In genomic region chr17:71709271-71709670, GRCh38 we compare ENCODE assay signal across 25 cellular contexts.
A peak's percentile ranks its signal among the peaks of the same experiment; 100 is the strongest.
DNase-seq lines count a peak whose midpoint lies in the region; ATAC-seq, FAIRE-seq and TF ChIP-seq lines count a peak whose summit lies in the region.
"Had no signal": no experiment of that assay in that cellular context is flagged by ENCODE, and none has a peak within 500 bp of the region (broad histone marks: within the 10 kb centered on the region; RNA-seq: fewer than 3 reads in every experiment).

No MANE protein-coding gene starts in this region.

- no peak overlapping the region for H3K9ac ChIP-seq in GM23248

- WGBS in GM23248 (ENCODE audit: low coverage in 1 of 2, low lambda C conversion rate in 2 of 2, missing lambda C conversion rate in 2 of 2), 2 experiments, result 27 to 33% methylated on average over 2 of the region's 2 CpGs

- FAIRE-seq in GM12891 (lab: Jason Lieb, UNC), result no peak
- FAIRE-seq: endometrium, GM18507 had no signal

- DNase-seq in AG09319 (ENCODE audit: extremely low read depth, low read depth) (peak; percentile 42), GM23248 (peak; percentile 51), NCI-H748 (lab: John Stamatoyannopoulos, UW; ENCODE audit: unreplicated experiment) (peak; percentile 77), fibroblast of villous mesenchyme (ENCODE audit: low read depth) (peak; percentile 1), GM12891 (ENCODE audit: insufficient read length, low spot score) (no peak), cerebellum (ENCODE audit: low spot score) (no peak), 8988T (no peak)
- DNase-seq: ACHN; activated CD4-positive, alpha-beta T cell treated with anti-CD3 and anti-CD28 coated beads, Interleukin-2, amount 10 ng/mL, durations not matched to agents 7 days and 5 days; activated naive CD4-positive, alpha-beta T cell treated with anti-CD3 and anti-CD28 coated beads for 36 hours; activated T-cell treated with anti-CD3 and anti-CD28 coated beads, Interleukin-2, amount 50 U/mL, for 72 hours; amygdala; CD4-positive, CD25-positive, alpha-beta regulatory T cell; dermis blood vessel endothelial cell; H9; PC-3; psoas muscle; Right ventricle myocardium superior; stimulated activated CD4-positive, alpha-beta T cell treated with anti-CD3 and anti-CD28 coated beads, Interleukin-1b, Interleukin-23, amount 100 ng/mL, for 48 hours; T1000; upper lobe of left lung had no signal

- H3K4me1 ChIP-seq in GM23248 (ENCODE audit: insufficient read depth), result peaks cover 14% of the 10 kb centered on the region
- H3K4me1 ChIP-seq: psoas muscle, upper lobe of left lung had no signal

- TF ChIP-seq POLR2A in GM12891 (IDR thresholded peaks at IDR 0.05; ENCODE audit: low read depth, low read length), result no peak

- peaks cover 9% of the 10 kb centered on the region; the same call in 1 of the 2 replicates for H3F3A ChIP-seq in GM23248 (ENCODE audit: insufficient read depth)

- in situ Hi-C loops in GM23248 (cut with MboI), result no loop called here

- no peaks in the 10 kb centered on the region for H3K79me2 ChIP-seq in GM23248 (ENCODE audit: insufficient read depth)

- H3K9me3 ChIP-seq in GM23248 (ENCODE audit: low read depth), result no peaks in the 10 kb centered on the region
- H3K9me3 ChIP-seq: psoas muscle, upper lobe of left lung had no signal

- H4K20me1 ChIP-seq in GM23248 (ENCODE audit: insufficient read depth), result no peaks in the 10 kb centered on the region

- TF ChIP-seq CTCF in AG09319 (IDR thresholded peaks at IDR 0.05; ENCODE audit: low read depth, low read length) (no peak), fibroblast of villous mesenchyme (IDR thresholded peaks at IDR 0.05; ENCODE audit: insufficient read depth, low read depth, low read length) (no peak)

- no peak overlapping the region for H3K4me2 ChIP-seq in GM23248 (ENCODE audit: unreplicated experiment)

- no peak overlapping the region for H3K27ac ChIP-seq in GM23248
- H3K27ac ChIP-seq: psoas muscle, skin epidermis, upper lobe of left lung had no signal

- no peak overlapping the region for H3K4me3 ChIP-seq in GM23248
- H3K4me3 ChIP-seq in fibroblast of villous mesenchyme (ENCODE audit: low read depth, low read length), result no peak overlapping the region
- H3K4me3 ChIP-seq: psoas muscle, skin epidermis, upper lobe of left lung had no signal

- no peak for ATAC-seq in GM21619 (IDR thresholded peaks at IDR 0.05; ENCODE audit: unreplicated experiment)
- ATAC-seq: activated T-cell treated with anti-CD3 and anti-CD28 coated beads, Interleukin-2, amount 50 U/mL, for 72 hours; PC-3; psoas muscle had no signal

- no peaks in the 10 kb centered on the region for H3K9me2 ChIP-seq in GM23248 (ENCODE audit: insufficient read depth)

- peak overlapping the region; percentile 2; the same call in 1 of the 2 replicates for H2AFZ ChIP-seq in GM23248

- no peaks in the 10 kb centered on the region for H3K36me3 ChIP-seq in GM23248 (ENCODE audit: low read depth)
- H3K36me3 ChIP-seq: upper lobe of left lung had no signal

- no peaks in the 10 kb centered on the region for H3K27me3 ChIP-seq in GM23248 (replicated peaks; ENCODE audit: insufficient read depth)
- H3K27me3 ChIP-seq: upper lobe of left lung had no signal

TF ChIP-seq in GM12891, 5 proteins besides CTCF, POLR2A, EP300 and RAD21:
- TF ChIP-seq PAX5 (IDR thresholded peaks at IDR 0.05; ENCODE audit: insufficient read depth, low read length, severe bottlenecking), result no peak
- no peak for TF ChIP-seq POLR2AphosphoS5 (IDR thresholded peaks at IDR 0.05; ENCODE audit: low read depth, low read length)
- no peak for TF ChIP-seq TAF1 (IDR thresholded peaks at IDR 0.05; ENCODE audit: low read depth, low read length)
- no peak for TF ChIP-seq POU2F2 (IDR thresholded peaks at IDR 0.05; ENCODE audit: low read depth, low read length)
- TF ChIP-seq SPI1 (IDR thresholded peaks at IDR 0.05; ENCODE audit: low read depth, low read length), result no peak
TF ChIP-seq in GM12891: peak in this region for 0.

Comparison
In these comparisons a context has a peak if more than half of its experiments do, and no peak if none do; other contexts are left out.
1. DNase-seq: peak in AG09319 (single experiment), GM23248 (single experiment), NCI-H748 (single experiment) and fibroblast of villous mesenchyme (single experiment); none in GM12891 (single experiment), cerebellum (single experiment) and 8988T (single experiment).